18 cellular contexts compared by ENCODE assay signal in the genomic region with DNA sequence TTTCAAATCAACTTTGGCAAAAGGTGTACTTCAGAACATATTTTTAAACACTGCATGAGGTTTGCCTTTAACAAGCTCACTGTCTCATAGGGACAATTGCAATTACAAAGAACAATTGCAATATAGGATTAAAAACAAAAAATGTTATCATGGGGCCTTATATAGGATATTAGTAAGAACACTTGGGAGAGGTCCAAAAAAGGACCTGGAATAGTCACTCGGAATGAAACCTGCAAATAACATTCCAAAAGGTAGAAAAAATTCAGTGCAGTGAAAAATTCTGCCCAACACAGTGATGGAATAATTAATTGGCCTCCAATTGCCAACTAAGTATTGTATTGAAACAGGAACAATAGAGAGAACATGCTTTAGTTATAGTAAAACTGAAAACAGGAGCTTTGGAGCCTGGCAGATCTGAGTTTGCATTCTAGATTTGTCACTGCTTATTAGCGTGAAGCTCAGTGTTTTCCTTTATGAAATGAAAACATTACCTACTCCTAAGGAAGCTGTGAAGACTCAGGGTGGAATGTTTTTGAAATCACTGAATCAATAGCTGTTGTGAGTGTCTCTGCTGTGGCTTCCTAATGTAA.
DNase-seq lines count a peak whose midpoint lies in the region; ATAC-seq, FAIRE-seq and TF ChIP-seq lines count a peak whose summit lies in the region.
"Had no signal": no experiment of that assay in that cellular context is flagged by ENCODE, and none has a peak within 500 bp of the region (broad histone marks: within the 10 kb centered on the region; RNA-seq: fewer than 3 reads in every experiment).

No MANE protein-coding gene starts in this region.

- H3K9ac ChIP-seq in keratinocyte (ENCODE audit: control insufficient read depth, extremely low read depth, insufficient read depth, low read length) = no peak overlapping the region
- H3K9ac ChIP-seq: KMS-11 had no signal

- TF ChIP-seq CTCF in astrocyte of the spinal cord (IDR thresholded peaks at IDR 0.05; ENCODE audit: low read depth, low read length) (no peak), keratinocyte (optimal IDR thresholded peaks at IDR 0.05 in 1 of 3, IDR thresholded peaks at IDR 0.05 in 1 of 3, conservative IDR thresholded peaks at IDR 0.05 in 1 of 3; ENCODE audit: extremely low read depth in 1 of 3, insufficient read depth in 2 of 3, low read length in 3 of 3) (no peak)

- no peak overlapping the region for H3K27ac ChIP-seq in keratinocyte (ENCODE audit: control insufficient read depth, insufficient read depth, low read length)
- H3K27ac ChIP-seq: KMS-11, Peyer's patch had no signal

- H2AFZ ChIP-seq in keratinocyte (ENCODE audit: control insufficient read depth, low read length) = no peak overlapping the region

- FAIRE-seq in keratinocyte (lab: Jason Lieb, UNC) (peak; percentile 51), HTR-8/SVneo (lab: Jason Lieb, UNC) (no peak)

- no peaks in the 10 kb centered on the region for H3K79me2 ChIP-seq in keratinocyte (ENCODE audit: control insufficient read depth, insufficient read depth, low read length)

- ATAC-seq in HG03159 (IDR thresholded peaks at IDR 0.05; ENCODE audit: unreplicated experiment) = peak; percentile 49
- ATAC-seq: CD8-positive, alpha-beta T cell had no signal

- H3K9me1 ChIP-seq in keratinocyte (ENCODE audit: control insufficient read depth, extremely low read depth, insufficient read depth, low read length) = no peaks in the 10 kb centered on the region

- peak; percentile 50 for DNase-seq in astrocyte of the spinal cord (ENCODE audit: low read depth, low spot score)
- DNase-seq in keratinocyte (ENCODE audit: low read depth, low spot score) = no peak
- no peak for DNase-seq in NCI-H1417 (lab: John Stamatoyannopoulos, UW)
- no peak for DNase-seq in LoVo (ENCODE audit: low spot score)
- DNase-seq in NCI-H2081 (lab: John Stamatoyannopoulos, UW) = no peak
- no peak for DNase-seq in HTR-8/SVneo (ENCODE audit: insufficient read length, low spot score)
- DNase-seq: CD8-positive, alpha-beta T cell; DND-41; GF-D8; MG63; NCI-H1092 treated with DMSO at 0.1 percent for 48 hours; NCI-H2171; NCI-H446 treated with DMSO at 0.1 percent for 48 hours; NCI-H774; Peyer's patch; SHP77 had no signal

- no peaks in the 10 kb centered on the region for H3K27me3 ChIP-seq in keratinocyte (ENCODE audit: control insufficient read depth, extremely low read depth, insufficient read depth, low read length)
- H3K27me3 ChIP-seq: MG63, Peyer's patch had no signal

- H3K4me3 ChIP-seq in astrocyte of the spinal cord (ENCODE audit: low read depth, low read length) (no peak overlapping the region), keratinocyte (ENCODE audit: control insufficient read depth in 2 of 3, extremely low read depth in 1 of 3, insufficient read depth in 2 of 3, low read depth in 1 of 3, low read length in 3 of 3) (no peak overlapping the region)
- H3K4me3 ChIP-seq: MG63, Peyer's patch had no signal

- no peaks in the 10 kb centered on the region for H3K9me3 ChIP-seq in keratinocyte (ENCODE audit: control insufficient read depth, low read depth, low read length)
- H3K9me3 ChIP-seq: MG63, Peyer's patch had no signal

- no peaks in the 10 kb centered on the region for H3K4me1 ChIP-seq in keratinocyte (ENCODE audit: control insufficient read depth, extremely low read depth, insufficient read depth, low read length)
- H3K4me1 ChIP-seq: Peyer's patch had no signal

- dilution Hi-C loops in keratinocyte (cut with MboI; ENCODE audit: extremely low pct_ligation_motif_present, low sequenced_read_pairs) = no loop called here

- H3K4me2 ChIP-seq in keratinocyte (ENCODE audit: control insufficient read depth, extremely low read depth, insufficient read depth, low read depth, low read length) = no peak overlapping the region
- H3K4me2 ChIP-seq: KMS-11 had no signal

- H4K20me1 ChIP-seq in keratinocyte (ENCODE audit: control insufficient read depth, extremely low read depth, insufficient read depth, low read length) = no peaks in the 10 kb centered on the region

- in situ Hi-C loops in astrocyte of the spinal cord (cut with HindIII; ENCODE audit: low sequenced_read_pairs) = no loop called here

- no peaks in the 10 kb centered on the region for H3K36me3 ChIP-seq in keratinocyte (ENCODE audit: control insufficient read depth in 2 of 2, extremely low read depth in 1 of 2, insufficient read depth in 2 of 2, low read length in 2 of 2)
- H3K36me3 ChIP-seq: MG63, Peyer's patch had no signal
